ENCODE assay signal across 1 cellular context in the genomic region with DNA sequence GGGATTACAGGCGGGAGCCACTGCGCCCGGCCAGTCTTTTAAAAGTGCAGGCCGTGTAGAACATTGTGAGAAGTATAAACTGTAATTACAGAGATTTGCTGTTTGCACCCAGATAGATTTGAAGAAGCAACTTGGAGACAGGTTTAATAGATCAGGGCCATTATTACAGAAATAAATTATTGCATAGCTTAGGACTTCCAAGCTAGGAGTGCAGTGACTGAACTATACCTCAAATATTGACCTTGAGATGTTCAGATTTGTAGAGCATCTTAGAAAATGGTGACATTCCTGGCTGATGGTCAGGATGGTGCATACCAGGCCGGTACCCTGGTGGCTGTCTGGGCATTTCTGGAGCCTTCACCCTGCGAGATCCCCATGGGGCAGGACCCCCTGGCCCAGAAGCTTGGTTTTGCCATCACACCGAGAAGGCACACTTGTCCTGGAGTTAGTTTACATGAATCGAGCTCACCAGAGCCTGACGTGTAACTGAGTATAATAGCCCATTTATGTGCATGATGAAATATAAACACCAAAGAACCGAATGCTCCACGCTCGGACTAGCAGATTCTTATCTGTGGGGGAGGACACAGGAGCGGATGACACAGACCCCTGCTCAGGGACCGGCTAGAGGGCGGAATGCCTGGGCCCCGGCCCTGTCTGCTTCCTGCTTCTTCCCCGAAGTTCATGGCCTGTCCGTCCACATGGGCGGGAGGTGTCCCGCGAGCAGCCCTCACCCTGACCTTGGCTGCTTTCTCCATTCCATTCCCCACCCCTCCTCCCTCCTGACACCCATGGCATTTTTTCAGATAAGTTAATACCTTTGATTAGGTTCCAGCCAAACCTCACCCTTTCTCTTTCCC.
A peak's percentile ranks its signal among the peaks of the same experiment; 100 is the strongest.
TF ChIP-seq lines count a peak whose summit lies in the region.

No MANE protein-coding gene starts in this region.

TF ChIP-seq in HepG2, 621 proteins besides CTCF, POLR2A, EP300 and RAD21 (continued from another document and continues in another):
- TF ChIP-seq SNAPC4 (CRISPR knock-in tag; IDR thresholded peaks at IDR 0.05) (no peak), ZNF556 (CRISPR knock-in tag; IDR thresholded peaks at IDR 0.05; ENCODE audit: borderline replicate concordance) (no peak), STAT5B (CRISPR knock-in tag; IDR thresholded peaks at IDR 0.05) (no peak), YEATS2 (CRISPR knock-in tag; IDR thresholded peaks at IDR 0.05; ENCODE audit: borderline replicate concordance) (no peak), NR2C2 (CRISPR knock-in tag; IDR thresholded peaks at IDR 0.05; ENCODE audit: borderline replicate concordance) (no peak; the same call in 1 of the 2 replicates), GLMP (CRISPR knock-in tag; IDR thresholded peaks at IDR 0.05; ENCODE audit: borderline replicate concordance) (no peak), THAP11 (CRISPR knock-in tag; IDR thresholded peaks at IDR 0.05) (peak; percentile 39), ZNF687 (CRISPR knock-in tag; IDR thresholded peaks at IDR 0.05) (peak; percentile 86), YEATS4 (CRISPR knock-in tag; IDR thresholded peaks at IDR 0.05; ENCODE audit: borderline replicate concordance) (no peak), KLF16 (CRISPR knock-in tag; IDR thresholded peaks at IDR 0.05) (0 out of 4 replicates have a peak, but pooled peaks of 1 of the 2 experiments have one; percentile 29), ZNF251 (CRISPR knock-in tag; IDR thresholded peaks at IDR 0.05) (no peak), ZNF326 (CRISPR knock-in tag; IDR thresholded peaks at IDR 0.05; ENCODE audit: borderline replicate concordance) (no peak), RFXAP (CRISPR knock-in tag; IDR thresholded peaks at IDR 0.05; ENCODE audit: borderline replicate concordance) (no peak), ZNF253 (CRISPR knock-in tag; IDR thresholded peaks at IDR 0.05; ENCODE audit: borderline replicate concordance) (no peak), TOPORS (CRISPR knock-in tag; IDR thresholded peaks at IDR 0.05) (no peak), POLR2AphosphoS2 (IDR thresholded peaks at IDR 0.05; ENCODE audit: low read depth, low read length) (no peak), KMT2B (CRISPR knock-in tag; IDR thresholded peaks at IDR 0.05) (no peak), ZNF432 (CRISPR knock-in tag; IDR thresholded peaks at IDR 0.05; ENCODE audit: borderline replicate concordance) (no peak), ZNF263 (CRISPR knock-in tag; IDR thresholded peaks at IDR 0.05) (0 out of 2 replicates have a peak, but pooled peaks have one; percentile 15), NPAS2 (CRISPR knock-in tag; IDR thresholded peaks at IDR 0.05; ENCODE audit: borderline replicate concordance) (no peak), HNF4A (CRISPR knock-in tag; IDR thresholded peaks at IDR 0.05) (peak; percentile 9; the same call in 1 of the 2 replicates), PLRG1 (conservative IDR thresholded peaks at IDR 0.05) (no peak), ZNF800 (CRISPR knock-in tag; IDR thresholded peaks at IDR 0.05) (no peak), HDAC1 (CRISPR knock-in tag; IDR thresholded peaks at IDR 0.05) (peak; percentile 30; the same call in 1 of the 2 replicates), SYNCRIP (IDR thresholded peaks at IDR 0.05; ENCODE audit: insufficient read depth, low read depth, low read length) (no peak)
- TF ChIP-seq, protein P1, sequence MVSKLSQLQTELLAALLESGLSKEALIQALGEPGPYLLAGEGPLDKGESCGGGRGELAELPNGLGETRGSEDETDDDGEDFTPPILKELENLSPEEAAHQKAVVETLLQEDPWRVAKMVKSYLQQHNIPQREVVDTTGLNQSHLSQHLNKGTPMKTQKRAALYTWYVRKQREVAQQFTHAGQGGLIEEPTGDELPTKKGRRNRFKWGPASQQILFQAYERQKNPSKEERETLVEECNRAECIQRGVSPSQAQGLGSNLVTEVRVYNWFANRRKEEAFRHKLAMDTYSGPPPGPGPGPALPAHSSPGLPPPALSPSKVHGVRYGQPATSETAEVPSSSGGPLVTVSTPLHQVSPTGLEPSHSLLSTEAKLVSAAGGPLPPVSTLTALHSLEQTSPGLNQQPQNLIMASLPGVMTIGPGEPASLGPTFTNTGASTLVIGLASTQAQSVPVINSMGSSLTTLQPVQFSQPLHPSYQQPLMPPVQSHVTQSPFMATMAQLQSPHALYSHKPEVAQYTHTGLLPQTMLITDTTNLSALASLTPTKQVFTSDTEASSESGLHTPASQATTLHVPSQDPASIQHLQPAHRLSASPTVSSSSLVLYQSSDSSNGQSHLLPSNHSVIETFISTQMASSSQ (IDR thresholded peaks at IDR 0.05; ENCODE audit: low read depth), result no peak
- TF ChIP-seq, protein P1 (CRISPR knock-in tag; IDR thresholded peaks at IDR 0.05; ENCODE audit: borderline replicate concordance), result peak; percentile 26; the same call in 1 of the 2 replicates
- TF ChIP-seq, protein P2, sequence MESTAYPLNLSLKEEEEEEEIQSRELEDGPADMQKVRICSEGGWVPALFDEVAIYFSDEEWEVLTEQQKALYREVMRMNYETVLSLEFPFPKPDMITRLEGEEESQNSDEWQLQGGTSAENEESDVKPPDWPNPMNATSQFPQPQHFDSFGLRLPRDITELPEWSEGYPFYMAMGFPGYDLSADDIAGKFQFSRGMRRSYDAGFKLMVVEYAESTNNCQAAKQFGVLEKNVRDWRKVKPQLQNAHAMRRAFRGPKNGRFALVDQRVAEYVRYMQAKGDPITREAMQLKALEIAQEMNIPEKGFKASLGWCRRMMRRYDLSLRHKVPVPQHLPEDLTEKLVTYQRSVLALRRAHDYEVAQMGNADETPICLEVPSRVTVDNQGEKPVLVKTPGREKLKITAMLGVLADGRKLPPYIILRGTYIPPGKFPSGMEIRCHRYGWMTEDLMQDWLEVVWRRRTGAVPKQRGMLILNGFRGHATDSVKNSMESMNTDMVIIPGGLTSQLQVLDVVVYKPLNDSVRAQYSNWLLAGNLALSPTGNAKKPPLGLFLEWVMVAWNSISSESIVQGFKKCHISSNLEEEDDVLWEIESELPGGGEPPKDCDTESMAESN (CRISPR knock-in tag; conservative IDR thresholded peaks at IDR 0.05), result no peak
- TF ChIP-seq, protein P3, sequence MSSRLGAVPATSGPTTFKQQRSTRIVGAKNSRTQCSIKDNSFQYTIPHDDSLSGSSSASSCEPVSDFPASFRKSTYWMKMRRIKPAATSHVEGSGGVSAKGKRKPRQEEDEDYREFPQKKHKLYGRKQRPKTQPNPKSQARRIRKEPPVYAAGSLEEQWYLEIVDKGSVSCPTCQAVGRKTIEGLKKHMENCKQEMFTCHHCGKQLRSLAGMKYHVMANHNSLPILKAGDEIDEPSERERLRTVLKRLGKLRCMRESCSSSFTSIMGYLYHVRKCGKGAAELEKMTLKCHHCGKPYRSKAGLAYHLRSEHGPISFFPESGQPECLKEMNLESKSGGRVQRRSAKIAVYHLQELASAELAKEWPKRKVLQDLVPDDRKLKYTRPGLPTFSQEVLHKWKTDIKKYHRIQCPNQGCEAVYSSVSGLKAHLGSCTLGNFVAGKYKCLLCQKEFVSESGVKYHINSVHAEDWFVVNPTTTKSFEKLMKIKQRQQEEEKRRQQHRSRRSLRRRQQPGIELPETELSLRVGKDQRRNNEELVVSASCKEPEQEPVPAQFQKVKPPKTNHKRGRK (CRISPR knock-in tag; IDR thresholded peaks at IDR 0.05), result no peak
